Comparison of ENCODE assay signal across 20 cellular contexts in the genomic region with DNA sequence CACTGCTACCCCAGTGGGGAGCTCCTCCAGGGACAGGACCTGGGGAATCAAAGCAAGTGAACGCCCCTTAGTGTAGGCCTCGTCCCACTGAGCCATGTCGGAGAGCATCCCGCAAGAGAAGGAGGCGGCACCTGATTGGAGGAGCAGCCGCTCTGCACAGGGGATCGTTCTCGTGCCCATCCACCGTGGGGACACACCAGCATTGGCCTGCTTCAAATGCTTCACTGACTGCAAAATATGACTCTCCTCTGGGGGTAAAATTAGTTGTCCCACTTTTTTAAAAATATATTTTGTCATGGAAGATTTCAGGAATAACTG.
A peak's percentile ranks its signal among the peaks of the same experiment; 100 is the strongest.
DNase-seq lines count a peak whose midpoint lies in the region; ATAC-seq, FAIRE-seq and TF ChIP-seq lines count a peak whose summit lies in the region.
"Had no signal": no experiment of that assay in that cellular context is flagged by ENCODE, and none has a peak within 500 bp of the region (broad histone marks: within the 10 kb centered on the region; RNA-seq: fewer than 3 reads in every experiment).

No MANE protein-coding gene starts in this region.

- H3K27me3 ChIP-seq in BLaER1 (no peaks in the 10 kb centered on the region), astrocyte (ENCODE audit: insufficient read depth, low read length) (no peaks in the 10 kb centered on the region), neutrophil (no peaks in the 10 kb centered on the region), esophagus squamous epithelium (no peaks in the 10 kb centered on the region)

- H3K9ac ChIP-seq in BLaER1 (no peak overlapping the region), astrocyte (ENCODE audit: low read length) (no peak overlapping the region)

- no peaks in the 10 kb centered on the region for H3K79me2 ChIP-seq in astrocyte (ENCODE audit: insufficient read depth, low read length)

- H3K4me1 ChIP-seq in BLaER1 = peaks cover 18% of the 10 kb centered on the region
- H3K4me1 ChIP-seq in astrocyte (ENCODE audit: insufficient read depth, low read length) = no peaks in the 10 kb centered on the region
- peaks cover 9 to 10% of the 10 kb centered on the region in 2 experiments for H3K4me1 ChIP-seq in neutrophil (ENCODE audit: control insufficient read depth in 1 of 2, insufficient read depth in 1 of 2, low read depth in 1 of 2, low read length in 1 of 2)
- no peaks in the 10 kb centered on the region for H3K4me1 ChIP-seq in esophagus squamous epithelium
- H3K4me1 ChIP-seq: HAP-1 had no signal

- H3K9me3 ChIP-seq in BLaER1 (no peaks in the 10 kb centered on the region), astrocyte (ENCODE audit: insufficient read depth, low read depth, low read length) (no peaks in the 10 kb centered on the region), neutrophil (no peaks in the 10 kb centered on the region), esophagus squamous epithelium (no peaks in the 10 kb centered on the region)
- H3K9me3 ChIP-seq: Caco-2, HAP-1 had no signal

- H3K27ac Mint-ChIP-seq in astrocyte (ENCODE audit: unreplicated experiment) = peak overlapping the region; percentile 50
- H3K27ac Mint-ChIP-seq: B cell, HFFc6 had no signal

- H3K4me3 Mint-ChIP-seq in astrocyte (ENCODE audit: unreplicated experiment) = no peak overlapping the region
- H3K4me3 Mint-ChIP-seq: B cell; CD4-positive, alpha-beta memory T cell; HFFc6 had no signal

- FAIRE-seq in astrocyte (lab: Jason Lieb, UNC) = no peak
- FAIRE-seq: A204.1, G401.6, GM12878, GM19239, H54 had no signal

- H3K36me3 ChIP-seq in BLaER1 (no peaks in the 10 kb centered on the region), astrocyte (ENCODE audit: insufficient read depth, low read length) (no peaks in the 10 kb centered on the region), neutrophil (no peaks in the 10 kb centered on the region), esophagus squamous epithelium (peaks cover 0 to 49% (median 0%) of the 10 kb centered on the region in 3 donors)
- H3K36me3 ChIP-seq: HAP-1 had no signal

- peaks cover 26% of the 10 kb centered on the region for H3K27me3 Mint-ChIP-seq in astrocyte (ENCODE audit: low read depth, unreplicated experiment)
- H3K27me3 Mint-ChIP-seq: B cell; CD4-positive, alpha-beta memory T cell had no signal

- TF ChIP-seq POLR2A in esophagus squamous epithelium (IDR thresholded peaks at IDR 0.05) = no peak

- H3K4me3 ChIP-seq in BLaER1 (no peak overlapping the region), astrocyte (ENCODE audit: insufficient read depth, low read depth, low read length) (no peak overlapping the region), neutrophil (ENCODE audit: low read depth in 1 of 2, low read length in 1 of 2) (no peak overlapping the region), esophagus squamous epithelium (no peak overlapping the region)
- H3K4me3 ChIP-seq: GM12878, HAP-1 had no signal

- intact Hi-C loops in esophagus squamous epithelium (cut with DNase I) = no loop called here

- H3K4me2 ChIP-seq in BLaER1 = peak overlapping the region; percentile 35
- H3K4me2 ChIP-seq in astrocyte (ENCODE audit: low read length) = no peak overlapping the region

- H4K20me1 ChIP-seq in BLaER1 (no peaks in the 10 kb centered on the region), astrocyte (ENCODE audit: insufficient read depth, low read length) (no peaks in the 10 kb centered on the region)

- WGBS in esophagus squamous epithelium, 2 donors = 90 to 95% methylated on average over 9 of the region's 9 CpGs

- H3K27ac ChIP-seq in BLaER1 (no peak overlapping the region), astrocyte (ENCODE audit: low read depth, low read length) (no peak overlapping the region), neutrophil (peak overlapping the region; percentile 78), esophagus squamous epithelium (no peak overlapping the region)
- H3K27ac ChIP-seq: 22Rv1 had no signal

- no peak overlapping the region for H2AFZ ChIP-seq in astrocyte (ENCODE audit: low read depth, low read length)

- no peaks in the 10 kb centered on the region for H3K4me1 Mint-ChIP-seq in astrocyte (ENCODE audit: low read depth, unreplicated experiment)
- H3K4me1 Mint-ChIP-seq: B cell had no signal

- DNase-seq in astrocyte (ENCODE audit: low read depth) (no peak), GF-D8 (lab: John Stamatoyannopoulos, UW) (no peak), esophagus squamous epithelium (lab: John Stamatoyannopoulos, UW) (no peak)
- DNase-seq: Caco-2; CD4-positive, alpha-beta memory T cell; DMS153; DND-41; GOT3; HFFc6 had no signal

- H3K9me3 Mint-ChIP-seq in astrocyte (ENCODE audit: unreplicated experiment) = no peaks in the 10 kb centered on the region

- TF ChIP-seq CTCF in astrocyte (IDR thresholded peaks at IDR 0.05; ENCODE audit: insufficient read depth, low read depth, low read length) = no peak
- TF ChIP-seq CTCF in neutrophil (IDR thresholded peaks at IDR 0.05) = no peak
- no peak for TF ChIP-seq CTCF in esophagus squamous epithelium (IDR thresholded peaks at IDR 0.05)

- no peak for ATAC-seq in GM21526 (IDR thresholded peaks at IDR 0.05; ENCODE audit: low FRiP score, unreplicated experiment)
- ATAC-seq: GM12878 had no signal

- peaks cover 17% of the 10 kb centered on the region for H3K36me3 Mint-ChIP-seq in astrocyte (ENCODE audit: low read depth, unreplicated experiment)
